ENCODE assay signal across 13 cellular contexts in genomic region chr14:58805605-58806358, GRCh38.
DNase-seq lines count a peak whose midpoint lies in the region; ATAC-seq, FAIRE-seq and TF ChIP-seq lines count a peak whose summit lies in the region.
"Had no signal": no experiment of that assay in that cellular context is flagged by ENCODE, and none has a peak within 500 bp of the region (broad histone marks: within the 10 kb centered on the region; RNA-seq: fewer than 3 reads in every experiment).

No MANE protein-coding gene starts in this region.

- H3K79me2 ChIP-seq in mammary epithelial cell (ENCODE audit: insufficient read depth, low read length), result no peaks in the 10 kb centered on the region

- WGBS in mammary epithelial cell (ENCODE audit: low coverage, missing lambda C conversion rate), result 58% methylated on average over 6 of the region's 6 CpGs
- WGBS in upper lobe of left lung, 2 donors, result 63 to 64% methylated on average over 6 of the region's 6 CpGs
- WGBS in pancreas, 2 donors, result 46 to 48% methylated on average over 6 of the region's 6 CpGs

- no peak for FAIRE-seq in pancreas (lab: Jason Lieb, UNC)

- DNase-seq in MCF 10A (ENCODE audit: unreplicated experiment) (peak; percentile 64), mammary epithelial cell (no peak), NCI-H2227 treated with DMSO at 0.1 percent for 48 hours (lab: John Stamatoyannopoulos, UW) (peak; percentile 94), brain pericyte (ENCODE audit: low read depth, low spot score) (peak; percentile 86), smooth muscle cell of the brain vasculature (ENCODE audit: low read depth, low spot score) (peak; percentile 94), upper lobe of left lung (no peak), pancreas (no peak)
- DNase-seq: 8988T; activated CD4-positive, alpha-beta T cell treated with anti-CD3 and anti-CD28 coated beads, Interleukin-2, amount 10 ng/mL, durations not matched to agents 7 days and 5 days; activated naive CD4-positive, alpha-beta T cell treated with anti-CD3 and anti-CD28 coated beads for 36 hours; head of caudate nucleus had no signal

- H4K20me1 ChIP-seq in mammary epithelial cell (ENCODE audit: insufficient read depth, low read length), result no peaks in the 10 kb centered on the region

- no peak for TF ChIP-seq POLR2A in upper lobe of left lung (IDR thresholded peaks at IDR 0.05)

- peaks cover 8% of the 10 kb centered on the region for H3K9me3 Mint-ChIP-seq in MCF 10A (ENCODE audit: unreplicated experiment)
- no peaks in the 10 kb centered on the region for H3K9me3 Mint-ChIP-seq in activated T-helper 17 cell treated with anti-CD3 and anti-CD28 coated beads, Interleukin-2, amount 50 U/mL, for 72 hours
- H3K9me3 Mint-ChIP-seq: activated CD4-positive, alpha-beta T cell treated with anti-CD3 and anti-CD28 coated beads, Interleukin-2, amount 10 ng/mL, durations not matched to agents 7 days and 5 days had no signal

- no peak for TF ChIP-seq EP300 in upper lobe of left lung (IDR thresholded peaks at IDR 0.05)

- H3K4me3 ChIP-seq in mammary epithelial cell (replicated peaks in 1 of 3; ENCODE audit: insufficient read depth in 1 of 3, low read depth in 2 of 3, low read length in 3 of 3) (no peak overlapping the region), upper lobe of left lung (no peak overlapping the region), pancreas (no peak overlapping the region)

- CTCF ChIA-PET in MCF 10A (lab: Yijun Ruan, JAX) (no interaction called here), mammary epithelial cell (lab: Charles Lee; ENCODE audit: low non-redundant PET) (no interaction called here)

- no peaks in the 10 kb centered on the region for H3K27me3 ChIP-seq in mammary epithelial cell (ENCODE audit: insufficient read depth, low read length)
- H3K27me3 ChIP-seq in upper lobe of left lung, result no peaks in the 10 kb centered on the region
- H3K27me3 ChIP-seq in pancreas, result no peaks in the 10 kb centered on the region

- TF ChIP-seq CTCF in MCF 10A (IDR thresholded peaks at IDR 0.05; ENCODE audit: unreplicated experiment), result no peak
- TF ChIP-seq CTCF in mammary epithelial cell (conservative IDR thresholded peaks at IDR 0.05 in 1 of 2, IDR thresholded peaks at IDR 0.05 in 1 of 2; ENCODE audit: extremely low read depth in 1 of 2, insufficient read depth in 1 of 2, low read depth in 1 of 2, low read length in 2 of 2), result no peak
- no peak for TF ChIP-seq CTCF in upper lobe of left lung (IDR thresholded peaks at IDR 0.05)
- no peak for TF ChIP-seq CTCF in pancreas (IDR thresholded peaks at IDR 0.05)

- no peak overlapping the region for H3K27ac ChIP-seq in mammary epithelial cell (ENCODE audit: insufficient read depth, low read depth, low read length)
- H3K27ac ChIP-seq in upper lobe of left lung, result no peak overlapping the region
- H3K27ac ChIP-seq in pancreas, result no peak overlapping the region

- dilution Hi-C loops in mammary epithelial cell (cut with HindIII; ENCODE audit: low sequenced_read_pairs), result no loop called here

- peaks cover 21% of the 10 kb centered on the region for H3K27me3 Mint-ChIP-seq in MCF 10A (ENCODE audit: insufficient read depth, unreplicated experiment)
- peaks cover 18% of the 10 kb centered on the region for H3K27me3 Mint-ChIP-seq in activated T-helper 17 cell treated with anti-CD3 and anti-CD28 coated beads, Interleukin-2, amount 50 U/mL, for 72 hours

- POLR2A ChIA-PET in MCF 10A (lab: Yijun Ruan, JAX), result interaction anchor here (0.7 kb wide), 1 partner anchor 102 kb away, joined by 3 read pairs; no protein-coding TSS in a partner anchor

- H3K27ac Mint-ChIP-seq in MCF 10A (ENCODE audit: low read depth, unreplicated experiment), result no peak overlapping the region
- H3K27ac Mint-ChIP-seq in activated T-helper 17 cell treated with anti-CD3 and anti-CD28 coated beads, Interleukin-2, amount 50 U/mL, for 72 hours, result no peak overlapping the region
- H3K27ac Mint-ChIP-seq: activated CD4-positive, alpha-beta T cell treated with anti-CD3 and anti-CD28 coated beads, Interleukin-2, amount 10 ng/mL, durations not matched to agents 7 days and 5 days; activated naive CD4-positive, alpha-beta T cell treated with anti-CD3 and anti-CD28 coated beads for 36 hours; memory B cell had no signal

- BruUV-seq in MCF 10A (replicated peaks; lab: Mats Ljungman, UMichigan) (no TSS peak), mammary epithelial cell (replicated peaks; lab: Mats Ljungman, UMichigan) (no TSS peak)

- no peaks in the 10 kb centered on the region for H3K4me1 ChIP-seq in mammary epithelial cell (ENCODE audit: insufficient read depth, low read length)
- H3K4me1 ChIP-seq in upper lobe of left lung, result peaks cover 11 to 20% (median 19%) of the 10 kb centered on the region in 4 donors
- H3K4me1 ChIP-seq in pancreas, result peaks cover 0 to 8% (median 0%) of the 10 kb centered on the region in 3 donors

- peaks cover 5% of the 10 kb centered on the region for H3K4me1 Mint-ChIP-seq in MCF 10A (ENCODE audit: insufficient read depth, unreplicated experiment)
- H3K4me1 Mint-ChIP-seq in activated T-helper 17 cell treated with anti-CD3 and anti-CD28 coated beads, Interleukin-2, amount 50 U/mL, for 72 hours, result no peaks in the 10 kb centered on the region
- H3K4me1 Mint-ChIP-seq: activated CD4-positive, alpha-beta T cell treated with anti-CD3 and anti-CD28 coated beads, Interleukin-2, amount 10 ng/mL, durations not matched to agents 7 days and 5 days; memory B cell had no signal

- no peak overlapping the region for H3K4me3 Mint-ChIP-seq in MCF 10A (ENCODE audit: unreplicated experiment)
- H3K4me3 Mint-ChIP-seq in activated T-helper 17 cell treated with anti-CD3 and anti-CD28 coated beads, Interleukin-2, amount 50 U/mL, for 72 hours, result no peak overlapping the region
- H3K4me3 Mint-ChIP-seq: activated CD4-positive, alpha-beta T cell treated with anti-CD3 and anti-CD28 coated beads, Interleukin-2, amount 10 ng/mL, durations not matched to agents 7 days and 5 days; activated naive CD4-positive, alpha-beta T cell treated with anti-CD3 and anti-CD28 coated beads for 36 hours; memory B cell had no signal

- no peak overlapping the region for H3K4me2 ChIP-seq in mammary epithelial cell (ENCODE audit: insufficient read depth, low read depth, low read length)

- no peak overlapping the region for H2AFZ ChIP-seq in mammary epithelial cell (ENCODE audit: low read depth, low read length)

- in situ Hi-C loops in mammary epithelial cell (cut with MboI; ENCODE audit: low sequenced_read_pairs in 2 of 2), result no loop called here

- H3K36me3 ChIP-seq in mammary epithelial cell (ENCODE audit: insufficient read depth, low read length) (no peaks in the 10 kb centered on the region), upper lobe of left lung (no peaks in the 10 kb centered on the region), pancreas (no peaks in the 10 kb centered on the region)

- intact Hi-C loops in MCF 10A (cut with micrococcal nuclease) (no loop called here), mammary epithelial cell (cut with micrococcal nuclease) (no loop called here), pancreas (cut with DNase I) (no loop called here)

- ATAC-seq in upper lobe of left lung (ENCODE audit: low FRiP score in 2 of 2) (no peak), pancreas (no peak)
- ATAC-seq in activated T-helper 17 cell treated with anti-CD3 and anti-CD28 coated beads, Interleukin-2, amount 50 U/mL, for 72 hours (replicated peaks), result no peak

- H3K9ac ChIP-seq in mammary epithelial cell (ENCODE audit: insufficient read depth, low read length), result no peak overlapping the region

- H3K36me3 Mint-ChIP-seq in MCF 10A (ENCODE audit: insufficient read depth, unreplicated experiment), result no peaks in the 10 kb centered on the region
- H3K36me3 Mint-ChIP-seq in activated T-helper 17 cell treated with anti-CD3 and anti-CD28 coated beads, Interleukin-2, amount 50 U/mL, for 72 hours (ENCODE audit: low read depth), result no peaks in the 10 kb centered on the region
- H3K36me3 Mint-ChIP-seq: memory B cell had no signal

- H3K9me3 ChIP-seq in mammary epithelial cell (replicated peaks; ENCODE audit: insufficient read depth, low read length) (no peaks in the 10 kb centered on the region), upper lobe of left lung (no peaks in the 10 kb centered on the region), pancreas (no peaks in the 10 kb centered on the region)

Comparison
In these comparisons a context has a peak if more than half of its experiments do, and no peak if none do; other contexts are left out.
1. DNase-seq: peak in MCF 10A (single experiment), NCI-H2227 treated with DMSO at 0.1 percent for 48 hours (single experiment), brain pericyte (single experiment) and smooth muscle cell of the brain vasculature (single experiment); none in mammary epithelial cell (single experiment), upper lobe of left lung (0 of 2) and pancreas (0 of 6).